Comparison of ENCODE assay signal across 11 cellular contexts in the genomic region with DNA sequence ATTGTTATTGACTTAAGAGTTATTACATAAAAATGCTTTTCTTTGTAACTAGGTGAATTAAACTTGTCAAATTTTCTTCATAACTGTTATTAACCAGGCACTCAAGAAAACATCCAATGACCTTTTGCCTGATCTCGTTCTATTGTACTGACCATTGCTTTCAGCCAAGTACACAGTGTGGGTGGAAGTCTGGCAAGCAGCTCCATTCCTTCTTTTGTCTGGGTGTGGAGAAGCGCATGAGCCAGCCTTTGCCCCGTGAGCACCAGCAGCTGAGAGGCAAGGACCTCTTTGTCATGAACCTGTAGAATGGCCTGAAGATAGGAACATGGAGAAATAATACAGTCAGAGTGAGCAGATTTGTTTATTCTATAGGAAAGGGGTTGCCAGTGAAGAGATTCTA. TPM values are rescaled to one million over a fixed set of nuclear protein-coding genes. Genes with fewer than 3 reads are reported as not detected.
DNase-seq lines count a peak whose midpoint lies in the region; ATAC-seq and TF ChIP-seq lines count a peak whose summit lies in the region.
"Had no signal": no experiment of that assay in that cellular context is flagged by ENCODE, and none has a peak within 500 bp of the region (broad histone marks: within the 10 kb centered on the region; RNA-seq: fewer than 3 reads in every experiment).

No MANE protein-coding gene starts in this region.

- no peak overlapping the region for H2BK12ac ChIP-seq in mesenchymal stem cell (ENCODE audit: low read length in 2 of 2)

- H3K4me3 ChIP-seq in mesenchymal stem cell (ENCODE audit: insufficient read depth in 1 of 2, low read depth in 1 of 2, low read length in 2 of 2) (no peak overlapping the region), tibial artery (no peak overlapping the region)
- H3K4me3 ChIP-seq: vagina had no signal

- H2BK5ac ChIP-seq in mesenchymal stem cell (ENCODE audit: low read depth, low read length, poor library complexity, severe bottlenecking): no peak overlapping the region

- H3K4me1 Mint-ChIP-seq in activated naive CD4-positive, alpha-beta T cell treated with anti-CD3 and anti-CD28 coated beads, Interleukin-2, amount 50 U/mL, for 24 hours: no peaks in the 10 kb centered on the region
- peaks cover 1% of the 10 kb centered on the region for H3K4me1 Mint-ChIP-seq in activated naive CD4-positive, alpha-beta T cell treated with anti-CD3 and anti-CD28 coated beads, Interleukin-2, amount 10 ng/mL, durations not matched to agents 7 days and 5 days

- H3K36me3 ChIP-seq in mesenchymal stem cell (ENCODE audit: control insufficient read depth in 1 of 2, insufficient read depth in 2 of 2, low read depth in 1 of 2, low read length in 2 of 2) (peaks cover 10 to 93% of the 10 kb centered on the region in 2 experiments), tibial artery (peaks cover 27 to 67% (median 62%) of the 10 kb centered on the region in 3 donors)

- H3K36me3 Mint-ChIP-seq in activated naive CD4-positive, alpha-beta T cell treated with anti-CD3 and anti-CD28 coated beads, Interleukin-2, amount 50 U/mL, for 24 hours: peaks cover 10% of the 10 kb centered on the region
- peaks cover 40% of the 10 kb centered on the region for H3K36me3 Mint-ChIP-seq in activated naive CD4-positive, alpha-beta T cell treated with anti-CD3 and anti-CD28 coated beads, Interleukin-2, amount 10 ng/mL, durations not matched to agents 7 days and 5 days

- TF ChIP-seq CTCF in tibial artery (IDR thresholded peaks at IDR 0.05): no peak

- no peaks in the 10 kb centered on the region for H3K27me3 ChIP-seq in mesenchymal stem cell (ENCODE audit: control insufficient read depth in 1 of 2, insufficient read depth in 1 of 2, low read length in 2 of 2)
- no peaks in the 10 kb centered on the region for H3K27me3 ChIP-seq in tibial artery
- H3K27me3 ChIP-seq: vagina had no signal

- no peak overlapping the region for H4K91ac ChIP-seq in mesenchymal stem cell (ENCODE audit: low read length)

- H3K9me3 ChIP-seq in mesenchymal stem cell (ENCODE audit: control insufficient read depth, low read length): no peaks in the 10 kb centered on the region
- no peaks in the 10 kb centered on the region for H3K9me3 ChIP-seq in tibial artery
- H3K9me3 ChIP-seq: vagina had no signal

- no peaks in the 10 kb centered on the region for H3K27me3 Mint-ChIP-seq in activated naive CD4-positive, alpha-beta T cell treated with anti-CD3 and anti-CD28 coated beads, Interleukin-2, amount 50 U/mL, for 24 hours
- H3K27me3 Mint-ChIP-seq in activated naive CD4-positive, alpha-beta T cell treated with anti-CD3 and anti-CD28 coated beads, Interleukin-2, amount 10 ng/mL, durations not matched to agents 7 days and 5 days: no peaks in the 10 kb centered on the region
- H3K27me3 Mint-ChIP-seq: activated T-cell treated with anti-CD3 and anti-CD28 coated beads, Interleukin-2, amount 50 U/mL, for 24 hours had no signal

- H2BK15ac ChIP-seq in mesenchymal stem cell (ENCODE audit: low read depth, poor library complexity, severe bottlenecking): no peak overlapping the region

- no peaks in the 10 kb centered on the region for H3K4me1 ChIP-seq in mesenchymal stem cell (ENCODE audit: control insufficient read depth, insufficient read depth, low read depth, low read length)
- H3K4me1 ChIP-seq in tibial artery: peaks cover 0 to 8% (median 3%) of the 10 kb centered on the region in 4 donors
- H3K4me1 ChIP-seq: vagina had no signal

- no peak overlapping the region for H2AFZ ChIP-seq in mesenchymal stem cell (ENCODE audit: low read depth, low read length)

- peaks cover 4% of the 10 kb centered on the region for H3K79me1 ChIP-seq in mesenchymal stem cell (replicated peaks; ENCODE audit: low read length, poor library complexity, severe bottlenecking)

- no peak overlapping the region for H3K4ac ChIP-seq in mesenchymal stem cell (ENCODE audit: low read depth in 1 of 2, low read length in 2 of 2)

- no peak overlapping the region for H2AK5ac ChIP-seq in mesenchymal stem cell (ENCODE audit: low read length, severe bottlenecking)

- peak overlapping the region; percentile 17 for H3K9ac ChIP-seq in mesenchymal stem cell (ENCODE audit: low read length)

- no peak overlapping the region for H3K14ac ChIP-seq in mesenchymal stem cell (ENCODE audit: low read length in 2 of 2)

- intact Hi-C loops in tibial artery (cut with DNase I; ENCODE audit: low total_unique reads): no loop called here

- WGBS in mesenchymal stem cell: 96% methylated on average over 3 of the region's 3 CpGs

- ATAC-seq in GM19452 (IDR thresholded peaks at IDR 0.05; ENCODE audit: unreplicated experiment): no peak

- DNase-seq in activated naive CD4-positive, alpha-beta T cell treated with anti-CD3 and anti-CD28 coated beads, Interleukin-2, amount 10 ng/mL, durations not matched to agents 7 days and 5 days: no peak
- DNase-seq in fibroblast of gingiva (ENCODE audit: low read depth) (peak; percentile 33), mesenchymal stem cell (no peak), tibial artery (peak in 1 of 2 donors; percentile 36), germinal center (ENCODE audit: low spot score) (no peak), SIG-M5 (lab: John Stamatoyannopoulos, UW) (no peak)
- DNase-seq: activated T-cell treated with anti-CD3 and anti-CD28 coated beads, Interleukin-2, amount 50 U/mL, for 24 hours; NCI-H187 had no signal

- H3K23ac ChIP-seq in mesenchymal stem cell (ENCODE audit: low read length in 2 of 2): no peak overlapping the region

- no peak overlapping the region for H3K18ac ChIP-seq in mesenchymal stem cell (ENCODE audit: low read depth in 1 of 2, low read length in 2 of 2)

- H4K8ac ChIP-seq in mesenchymal stem cell (ENCODE audit: low read length): no peak overlapping the region

- H3K27ac ChIP-seq in mesenchymal stem cell (ENCODE audit: low read length, poor library complexity, severe bottlenecking) (no peak overlapping the region), tibial artery (peak overlapping the region; percentile 9 to 14)
- H3K27ac ChIP-seq: vagina had no signal

- H2BK120ac ChIP-seq in mesenchymal stem cell (ENCODE audit: low read depth, low read length): no peak overlapping the region

- H3K27ac Mint-ChIP-seq in activated naive CD4-positive, alpha-beta T cell treated with anti-CD3 and anti-CD28 coated beads, Interleukin-2, amount 50 U/mL, for 24 hours: peak overlapping the region; percentile 66
- no peak overlapping the region for H3K27ac Mint-ChIP-seq in activated naive CD4-positive, alpha-beta T cell treated with anti-CD3 and anti-CD28 coated beads, Interleukin-2, amount 10 ng/mL, durations not matched to agents 7 days and 5 days

- CTCF ChIA-PET in activated naive CD4-positive, alpha-beta T cell treated with anti-CD3 and anti-CD28 coated beads, Interleukin-2, amount 10 ng/mL, durations not matched to agents 7 days and 5 days (lab: Charles Lee): interaction anchor here (0.7 kb wide), 1 partner anchor 25 kb away, joined by 5 read pairs; no protein-coding TSS in a partner anchor

- H3K9me3 Mint-ChIP-seq in activated naive CD4-positive, alpha-beta T cell treated with anti-CD3 and anti-CD28 coated beads, Interleukin-2, amount 50 U/mL, for 24 hours: no peaks in the 10 kb centered on the region
- no peaks in the 10 kb centered on the region for H3K9me3 Mint-ChIP-seq in activated naive CD4-positive, alpha-beta T cell treated with anti-CD3 and anti-CD28 coated beads, Interleukin-2, amount 10 ng/mL, durations not matched to agents 7 days and 5 days
- H3K9me3 Mint-ChIP-seq: activated T-cell treated with anti-CD3 and anti-CD28 coated beads, Interleukin-2, amount 50 U/mL, for 24 hours had no signal

- no peak overlapping the region for H3K4me3 Mint-ChIP-seq in activated naive CD4-positive, alpha-beta T cell treated with anti-CD3 and anti-CD28 coated beads, Interleukin-2, amount 50 U/mL, for 24 hours
- no peak overlapping the region for H3K4me3 Mint-ChIP-seq in activated naive CD4-positive, alpha-beta T cell treated with anti-CD3 and anti-CD28 coated beads, Interleukin-2, amount 10 ng/mL, durations not matched to agents 7 days and 5 days
- H3K4me3 Mint-ChIP-seq: activated T-cell treated with anti-CD3 and anti-CD28 coated beads, Interleukin-2, amount 50 U/mL, for 24 hours had no signal

- H3K4me2 ChIP-seq in mesenchymal stem cell (ENCODE audit: low read length, poor library complexity, severe bottlenecking): no peak overlapping the region

RNA-seq across cellular contexts. Expression of a gene that starts 57.5 kb away (rescaled TPM):
- 44.2 TPM for polyA plus RNA-seq in mesenchymal stem cell (2013, experiment 1 of 2)
- 45.2 TPM for polyA plus RNA-seq in mesenchymal stem cell (2013, experiment 2 of 2)
